31 cellular contexts compared by ENCODE assay signal in genomic region chr10:119398996-119399395, GRCh38.
DNase-seq lines count a peak whose midpoint lies in the region; ATAC-seq, FAIRE-seq and TF ChIP-seq lines count a peak whose summit lies in the region.
"Had no signal": no experiment of that assay in that cellular context is flagged by ENCODE, and none has a peak within 500 bp of the region (broad histone marks: within the 10 kb centered on the region; RNA-seq: fewer than 3 reads in every experiment).

No MANE protein-coding gene starts in this region.

- H3K9ac ChIP-seq in adipocyte (ENCODE audit: low read length) (no peak overlapping the region), kidney (ENCODE audit: low read length in 2 of 2) (no peak overlapping the region)
- H3K9ac ChIP-seq: BLaER1 treated with 17β-estradiol and CSF1 and Interleukin-3, amounts not matched to agents 10 nM and 100 nM had no signal

- intact Hi-C loops in gastrocnemius medialis (cut with DNase I; ENCODE audit: low total_unique reads) (no loop called here), kidney (cut with DNase I) (no loop called here)

- in situ Hi-C loops in gastrocnemius medialis (cut with MboI; ENCODE audit: low sequenced_read_pairs in 4 of 4): no loop called here

- H3K27me3 ChIP-seq in adipocyte (replicated peaks; ENCODE audit: control insufficient read depth, insufficient read depth, low read length) (no peaks in the 10 kb centered on the region), gastrocnemius medialis (no peaks in the 10 kb centered on the region)
- H3K27me3 ChIP-seq: BLaER1 treated with 17β-estradiol and CSF1 and Interleukin-3, amounts not matched to agents 10 nM and 100 nM; breast epithelium; thyroid gland had no signal

- peaks cover 5% of the 10 kb centered on the region for H3K36me3 ChIP-seq in adipocyte (ENCODE audit: control insufficient read depth, insufficient read depth, low read length, severe bottlenecking)
- no peaks in the 10 kb centered on the region for H3K36me3 ChIP-seq in gastrocnemius medialis
- H3K36me3 ChIP-seq in kidney (ENCODE audit: control insufficient read depth in 1 of 2, insufficient read depth in 2 of 2, low read length in 2 of 2): no peaks in the 10 kb centered on the region
- H3K36me3 ChIP-seq: BLaER1 treated with 17β-estradiol and CSF1 and Interleukin-3, amounts not matched to agents 10 nM and 100 nM; breast epithelium; thyroid gland had no signal

- no peak overlapping the region for H3K4me3 Mint-ChIP-seq in type B pancreatic cell
- H3K4me3 Mint-ChIP-seq: activated CD8-positive, alpha-beta T cell treated with anti-CD3 and anti-CD28 coated beads for 36 hours; neural crest cell; stimulated activated naive CD8-positive, alpha-beta T cell treated with anti-CD3 and anti-CD28 coated beads, Interleukin-15, amount 100 ng/mL, for 72 hours; T-helper 2 cell treated with Interferon-gamma antibody and Interleukin-4, amounts not matched to agents 5 μg/mL and 100 μg/mL, for 36 hours had no signal

- no peaks in the 10 kb centered on the region for H3K9me3 ChIP-seq in adipocyte (ENCODE audit: control insufficient read depth, low read length)
- H3K9me3 ChIP-seq in gastrocnemius medialis: no peaks in the 10 kb centered on the region
- H3K9me3 ChIP-seq in kidney (ENCODE audit: control insufficient read depth in 1 of 2, low read length in 2 of 2): no peaks in the 10 kb centered on the region
- H3K9me3 ChIP-seq: BLaER1 treated with 17β-estradiol and CSF1 and Interleukin-3, amounts not matched to agents 10 nM and 100 nM; breast epithelium; thyroid gland had no signal

- ATAC-seq in gastrocnemius medialis: no peak
- ATAC-seq: activated CD8-positive, alpha-beta T cell treated with anti-CD3 and anti-CD28 coated beads for 36 hours; HCT116; right cardiac atrium had no signal

- H3K36me3 Mint-ChIP-seq in type B pancreatic cell: no peaks in the 10 kb centered on the region
- H3K36me3 Mint-ChIP-seq: activated naive CD4-positive, alpha-beta T cell treated with anti-CD3 and anti-CD28 coated beads, Interleukin-2, amount 50 U/mL, for 72 hours had no signal

- DNase-seq in DMS 273 (lab: John Stamatoyannopoulos, UW; ENCODE audit: unreplicated experiment) (peak; percentile 61), adipocyte (ENCODE audit: low read depth) (peak; percentile 53), fibroblast of villous mesenchyme (ENCODE audit: low read depth) (peak; percentile 95), gastrocnemius medialis (no peak), dedifferentiated amniotic fluid mesenchymal stem cell (ENCODE audit: extremely low spot score) (no peak), type B pancreatic cell (ENCODE audit: extremely low spot score, unreplicated experiment) (no peak), kidney (no peak), NCI-H146 treated with DMSO at 0.1 percent for 48 hours (lab: John Stamatoyannopoulos, UW; ENCODE audit: unreplicated experiment) (no peak)
- DNase-seq: ACHN; activated CD4-positive, alpha-beta T cell treated with anti-CD3 and anti-CD28 coated beads for 1 hour; activated CD8-positive, alpha-beta memory T cell treated with anti-CD3 and anti-CD28 coated beads, Interleukin-2, amount 50 U/mL, for 48 hours; activated CD8-positive, alpha-beta T cell treated with anti-CD3 and anti-CD28 coated beads for 36 hours; anterior cingulate cortex; foreskin melanocyte; Karpas-422; NCI-H1417 treated with DMSO at 0.1 percent for 48 hours; NCI-H2081 treated with DMSO at 0.1 percent for 48 hours; NCI-H345; PC-9; stimulated activated CD4-positive, alpha-beta T cell treated with anti-CD3 and anti-CD28 coated beads, Interleukin-1b, Interleukin-23, amount 100 ng/mL, for 48 hours; stimulated activated naive CD8-positive, alpha-beta T cell treated with anti-CD3 and anti-CD28 coated beads, Interleukin-15, amount 100 ng/mL, for 72 hours; thyroid gland had no signal

- no peak overlapping the region for H3K27ac Mint-ChIP-seq in type B pancreatic cell
- H3K27ac Mint-ChIP-seq: activated CD8-positive, alpha-beta T cell treated with anti-CD3 and anti-CD28 coated beads for 36 hours; T-helper 2 cell treated with Interferon-gamma antibody and Interleukin-4, amounts not matched to agents 5 μg/mL and 100 μg/mL, for 36 hours had no signal

- H3K4me3 ChIP-seq in adipocyte (ENCODE audit: low read length) (no peak overlapping the region), fibroblast of villous mesenchyme (ENCODE audit: low read depth, low read length) (no peak overlapping the region), gastrocnemius medialis (no peak overlapping the region), kidney (ENCODE audit: low read length in 2 of 2) (no peak overlapping the region)
- H3K4me3 ChIP-seq: BLaER1 treated with 17β-estradiol and CSF1 and Interleukin-3, amounts not matched to agents 10 nM and 100 nM; breast epithelium; PC-9; smooth muscle cell; thyroid gland had no signal

- H3K9me3 Mint-ChIP-seq in type B pancreatic cell: no peaks in the 10 kb centered on the region
- H3K9me3 Mint-ChIP-seq: activated CD8-positive, alpha-beta T cell treated with anti-CD3 and anti-CD28 coated beads for 36 hours; neural crest cell; T-helper 2 cell treated with Interferon-gamma antibody and Interleukin-4, amounts not matched to agents 5 μg/mL and 100 μg/mL, for 36 hours had no signal

- H3K27ac ChIP-seq in gastrocnemius medialis (peak overlapping the region; percentile 5 to 42 (median 24)), kidney (ENCODE audit: low read depth in 2 of 2, low read length in 2 of 2) (no peak overlapping the region)
- H3K27ac ChIP-seq: breast epithelium, PC-9, thyroid gland had no signal

- TF ChIP-seq POLR2A in gastrocnemius medialis (IDR thresholded peaks at IDR 0.05): no peak

- H3K4me1 Mint-ChIP-seq in type B pancreatic cell (ENCODE audit: unreplicated experiment): peaks cover 25% of the 10 kb centered on the region

- TF ChIP-seq CTCF in fibroblast of villous mesenchyme (IDR thresholded peaks at IDR 0.05; ENCODE audit: insufficient read depth, low read depth, low read length): peak; percentile 11
- TF ChIP-seq CTCF in gastrocnemius medialis (IDR thresholded peaks at IDR 0.05 in 4 of 5, conservative IDR thresholded peaks at IDR 0.05 in 1 of 5): no peak
- TF ChIP-seq CTCF in type B pancreatic cell (conservative IDR thresholded peaks at IDR 0.05): no peak
- no peak for TF ChIP-seq CTCF in kidney (IDR thresholded peaks at IDR 0.05; ENCODE audit: borderline replicate concordance, extremely low read depth, insufficient read depth)

- H3K27me3 Mint-ChIP-seq in type B pancreatic cell: no peaks in the 10 kb centered on the region
- H3K27me3 Mint-ChIP-seq: activated CD8-positive, alpha-beta T cell treated with anti-CD3 and anti-CD28 coated beads for 36 hours; stimulated activated naive CD8-positive, alpha-beta T cell treated with anti-CD3 and anti-CD28 coated beads, Interleukin-15, amount 100 ng/mL, for 72 hours had no signal

- FAIRE-seq in kidney (lab: Jason Lieb, UNC): no peak
- FAIRE-seq: G401.6 had no signal

- H3K4me1 ChIP-seq in adipocyte (ENCODE audit: control insufficient read depth, insufficient read depth, low read length) (peaks cover 32% of the 10 kb centered on the region), gastrocnemius medialis (peaks cover 8 to 19% of the 10 kb centered on the region in 2 donors), kidney (ENCODE audit: control insufficient read depth in 1 of 2, insufficient read depth in 1 of 2, low read depth in 1 of 2, low read length in 2 of 2) (peaks cover 0 to 12% of the 10 kb centered on the region in 2 donors)
- H3K4me1 ChIP-seq: breast epithelium had no signal

Comparison
In these comparisons a context has a peak if more than half of its experiments do, and no peak if none do; other contexts are left out.
1. DNase-seq: peak in DMS 273 (single experiment), adipocyte (single experiment) and fibroblast of villous mesenchyme (single experiment); none in gastrocnemius medialis (0 of 2), dedifferentiated amniotic fluid mesenchymal stem cell (single experiment), type B pancreatic cell (single experiment), kidney (single experiment) and NCI-H146 treated with DMSO at 0.1 percent for 48 hours (single experiment).
2. H3K27ac ChIP-seq: peak in gastrocnemius medialis (4 of 4); none in kidney (0 of 2).